28 cellular contexts compared by ENCODE assay signal in genomic region chr1:67825596-67825995, GRCh38. TPM values are rescaled to one million over a fixed set of nuclear protein-coding genes. Genes with fewer than 3 reads are reported as not detected.
"Had no signal": no experiment of that assay in that cellular context is flagged by ENCODE, and none has a peak within 500 bp of the region (broad histone marks: within the 10 kb centered on the region; RNA-seq: fewer than 3 reads in every experiment).

No MANE protein-coding gene starts in this region.

- H3K27ac ChIP-seq: epithelial cell of prostate, foreskin keratinocyte, heart right ventricle, left ventricle myocardium inferior, lower lobe of right lung, pancreas, suprapubic skin, thyroid gland, vagina had no signal

- H3K9me3 ChIP-seq: colonic mucosa, heart right ventricle, left ventricle myocardium inferior, lower lobe of right lung, pancreas, suprapubic skin, thyroid gland, vagina had no signal

- H3K4me2 ChIP-seq: smooth muscle cell had no signal

- H3K4me3 ChIP-seq: colonic mucosa, heart right ventricle, left ventricle myocardium inferior, lower lobe of right lung, pancreas, smooth muscle cell, suprapubic skin, thyroid gland, vagina had no signal

- ATAC-seq: esophagus mucosa; foreskin keratinocyte; heart right ventricle; left cardiac atrium; lower lobe of right lung; naive thymus-derived CD8-positive, alpha-beta T cell; pancreas; sciatic nerve; stimulated activated naive CD8-positive, alpha-beta T cell treated with anti-CD3 and anti-CD28 coated beads, Interleukin-15, amount 100 ng/mL, for 72 hours had no signal

- FAIRE-seq: islet of Langerhans, pancreas had no signal

- DNase-seq: colonic mucosa; effector CD8-positive, alpha-beta T cell; endodermal cell; foreskin keratinocyte; glutamatergic neuron; heart right ventricle; hippocampal formation; left cardiac atrium; left ventricle myocardium inferior; lower lobe of right lung; naive thymus-derived CD8-positive, alpha-beta T cell; nephron progenitor cell; occipital lobe; pancreas; stimulated activated CD4-positive, alpha-beta T cell treated with anti-CD3 and anti-CD28 coated beads, Interleukin-12 subunit alpha, Interleukin-12 subunit beta, amount 100 ng/mL, for 4 hours; stimulated activated CD4-positive, alpha-beta T cell treated with anti-CD3 and anti-CD28 coated beads, Interleukin-1b, Interleukin-23, amount 100 ng/mL, for 48 hours; stimulated activated CD4-positive, alpha-beta T cell treated with anti-CD3 and anti-CD28 coated beads, Interleukin-4, amount 100 ng/mL, for 1 hour; stimulated activated CD8-positive, alpha-beta memory T cell treated with anti-CD3 and anti-CD28 coated beads, Interleukin-4, amount 100 ng/mL, for 48 hours; stimulated activated naive CD4-positive, alpha-beta T cell; stimulated activated naive CD8-positive, alpha-beta T cell treated with anti-CD3 and anti-CD28 coated beads, Interleukin-15, amount 100 ng/mL, for 72 hours; thyroid gland had no signal

- H3K36me3 ChIP-seq: colonic mucosa, left ventricle myocardium inferior, lower lobe of right lung, pancreas, suprapubic skin, thyroid gland, vagina had no signal

- H3K4me1 ChIP-seq: lower lobe of right lung had no signal

- H3K27me3 ChIP-seq: colonic mucosa, foreskin keratinocyte, pancreas, suprapubic skin, thyroid gland, vagina had no signal

RNA-seq across cellular contexts. Expression of gene GNG12, which starts 7.7 kb away (rescaled TPM):
- total RNA-seq: naive thymus-derived CD8-positive, alpha-beta T cell had no signal
- polyA plus RNA-seq: naive thymus-derived CD8-positive, alpha-beta T cell had no signal
